Comparison of ENCODE assay signal across 13 cellular contexts in genomic region chr2:36387258-36387916, GRCh38. TPM values are rescaled to one million over a fixed set of nuclear protein-coding genes. Genes with fewer than 3 reads are reported as not detected.
A peak's percentile ranks its signal among the peaks of the same experiment; 100 is the strongest.
DNase-seq lines count a peak whose midpoint lies in the region; ATAC-seq and TF ChIP-seq lines count a peak whose summit lies in the region.
"Had no signal": no experiment of that assay in that cellular context is flagged by ENCODE, and none has a peak within 500 bp of the region (broad histone marks: within the 10 kb centered on the region; RNA-seq: fewer than 3 reads in every experiment).

No MANE protein-coding gene starts in this region.

- ATAC-seq in GM21786 (IDR thresholded peaks at IDR 0.05; ENCODE audit: unreplicated experiment): peak; percentile 75
- ATAC-seq in GM21576 (IDR thresholded peaks at IDR 0.05; ENCODE audit: unreplicated experiment): no peak

- peaks cover 19% of the 10 kb centered on the region for H3K4me1 ChIP-seq in mesendoderm (ENCODE audit: control insufficient read depth, low read depth, low read length)
- H3K4me1 ChIP-seq in vagina: peaks cover 15% of the 10 kb centered on the region

- no peak overlapping the region for H3K23ac ChIP-seq in mesendoderm (ENCODE audit: low read length)

- H3K27me3 ChIP-seq in mesendoderm (ENCODE audit: insufficient read depth, low read length, poor library complexity) (no peaks in the 10 kb centered on the region), vagina (no peaks in the 10 kb centered on the region)
- H3K27me3 ChIP-seq: hepatocyte, MG63, Peyer's patch had no signal

- no peak overlapping the region for H3K56ac ChIP-seq in mesendoderm (ENCODE audit: low read length)

- H2BK120ac ChIP-seq in mesendoderm (ENCODE audit: low read depth, low read length): no peak overlapping the region

- intact Hi-C loops in vagina (cut with DNase I): no loop called here

- DNase-seq in ELR (ENCODE audit: low read depth) (peak; percentile 44), RPMI7951 (ENCODE audit: low read depth) (peak; percentile 27), mesendoderm (no peak), vagina (ENCODE audit: extremely low spot score in 2 of 2) (no peak)
- DNase-seq in stimulated activated CD4-positive, alpha-beta T cell treated with anti-CD3 and anti-CD28 coated beads, Interleukin-2, amount 100 ng/mL, for 24 hours: no peak
- DNase-seq in activated CD8-positive, alpha-beta memory T cell treated with anti-CD3 and anti-CD28 coated beads, Interleukin-2, amount 50 U/mL, for 4 hours: no peak
- DNase-seq: activated T-cell treated with anti-CD3 and anti-CD28 coated beads for 4 hours, MG63, Peyer's patch had no signal

- TF ChIP-seq POLR2A in vagina (IDR thresholded peaks at IDR 0.05): no peak

- no CpG with 5 or more reads among the region's 2 CpGs for WGBS in mesendoderm (ENCODE audit: extremely low coverage, insufficient coverage, low lambda C conversion rate)

- H3K9me3 ChIP-seq in vagina: no peaks in the 10 kb centered on the region
- H3K9me3 ChIP-seq: MG63, Peyer's patch had no signal

- no peak overlapping the region for H3K9ac ChIP-seq in mesendoderm (ENCODE audit: low read length)
- H3K9ac ChIP-seq: parathyroid adenoma had no signal

- no peak overlapping the region for H4K8ac ChIP-seq in mesendoderm (ENCODE audit: low read depth, low read length)

- H3K4me3 ChIP-seq in mesendoderm (ENCODE audit: low read length): no peak overlapping the region
- H3K4me3 ChIP-seq in vagina: no peak overlapping the region
- H3K4me3 ChIP-seq: hepatocyte, MG63, Peyer's patch had no signal

- no peak overlapping the region for H2AK5ac ChIP-seq in mesendoderm (ENCODE audit: low read length)

- H3K4ac ChIP-seq in mesendoderm (ENCODE audit: low read depth, low read length): peak overlapping the region; percentile 36

- no peak overlapping the region for H2BK15ac ChIP-seq in mesendoderm (replicated peaks; ENCODE audit: low read depth)

- peaks cover 38% of the 10 kb centered on the region for H3K79me2 ChIP-seq in mesendoderm (ENCODE audit: control insufficient read depth, insufficient read depth, low read length)

- peaks cover 4% of the 10 kb centered on the region for H3K79me1 ChIP-seq in mesendoderm (ENCODE audit: low read length)

- no peak for TF ChIP-seq CTCF in vagina (IDR thresholded peaks at IDR 0.05)

- no peak overlapping the region for H2BK5ac ChIP-seq in mesendoderm (ENCODE audit: low read length)

- H3K27ac ChIP-seq in mesendoderm (ENCODE audit: low read depth, low read length): no peak overlapping the region
- H3K27ac ChIP-seq in vagina: no peak overlapping the region
- H3K27ac ChIP-seq: parathyroid adenoma, Peyer's patch had no signal

- no peak overlapping the region for H3K4me2 ChIP-seq in mesendoderm (ENCODE audit: low read length)
- H3K4me2 ChIP-seq: hepatocyte had no signal

- H4K5ac ChIP-seq in mesendoderm (ENCODE audit: low read length): no peak overlapping the region

- no peaks in the 10 kb centered on the region for H3K36me3 ChIP-seq in mesendoderm (ENCODE audit: control insufficient read depth, insufficient read depth, low read length)
- no peaks in the 10 kb centered on the region for H3K36me3 ChIP-seq in vagina
- H3K36me3 ChIP-seq: Peyer's patch had no signal

- H3K18ac ChIP-seq in mesendoderm (ENCODE audit: low read length): peak overlapping the region; percentile 60

RNA-seq across cellular contexts. Expression of gene CRIM1, which starts 31.8 kb away (rescaled TPM):
- 35.1 and 44.2 TPM in 2 replicates for total RNA-seq in RPMI7951 (2014; rRNA removed; shearing (Covaris generic))
- 14.5 TPM for polyA plus RNA-seq in mesendoderm (2013, experiment 1 of 2)
- 14.5 TPM for polyA plus RNA-seq in mesendoderm (2013, experiment 2 of 2)
- total RNA-seq in vagina: 60.4 TPM

Comparison
In these comparisons a context has a peak if more than half of its experiments do, and no peak if none do; other contexts are left out.
1. DNase-seq: peak in ELR (single experiment) and RPMI7951 (single experiment); none in mesendoderm (single experiment), stimulated activated CD4-positive, alpha-beta T cell treated with anti-CD3 and anti-CD28 coated beads, Interleukin-2, amount 100 ng/mL, for 24 hours (0 of 2), activated CD8-positive, alpha-beta memory T cell treated with anti-CD3 and anti-CD28 coated beads, Interleukin-2, amount 50 U/mL, for 4 hours (single experiment) and vagina (0 of 2).